In the genomic region with DNA sequence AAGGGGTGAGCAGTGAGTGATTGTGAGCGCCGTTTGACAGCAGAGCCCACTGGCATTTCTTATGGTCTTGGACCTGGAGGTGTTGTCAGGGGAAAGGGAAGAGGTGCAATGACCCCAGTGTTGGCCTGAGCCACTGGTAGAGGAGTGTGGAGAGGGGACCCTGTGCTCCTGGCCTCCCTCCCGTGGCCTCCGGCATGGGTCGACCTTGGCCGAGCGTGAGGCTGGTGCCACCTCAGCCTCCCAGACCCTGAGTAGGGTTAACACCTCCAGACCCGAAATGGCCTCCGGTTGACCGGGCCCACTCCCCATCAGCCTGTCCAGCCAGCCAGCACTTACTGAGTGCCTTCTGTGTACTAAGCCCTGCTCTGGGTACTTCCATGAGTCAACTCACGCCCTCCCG, we compare ENCODE assay signal across 21 cellular contexts. TPM values are rescaled to one million over a fixed set of nuclear protein-coding genes. Genes with fewer than 3 reads are reported as not detected.
"Had no signal": no experiment of that assay in that cellular context is flagged by ENCODE, and none has a peak within 500 bp of the region (broad histone marks: within the 10 kb centered on the region; RNA-seq: fewer than 3 reads in every experiment).

No MANE protein-coding gene starts in this region.

- H3K27ac Mint-ChIP-seq: activated CD4-positive, alpha-beta memory T cell treated with anti-CD3 and anti-CD28 coated beads, Interleukin-2, amount 10 ng/mL, durations not matched to agents 7 days and 5 days; activated CD4-positive, alpha-beta T cell treated with anti-CD3 and anti-CD28 coated beads, Interleukin-2, amount 10 ng/mL, durations not matched to agents 24 days and 14 days; activated T-cell treated with anti-CD3 and anti-CD28 coated beads, Interleukin-2, amount 50 U/mL, for 72 hours; progenitor cell of endocrine pancreas; stimulated activated naive CD8-positive, alpha-beta T cell treated with anti-CD3 and anti-CD28 coated beads, Interleukin-15, Interleukin-2, amounts not matched to agents 100 ng/mL and 50 ng/mL, for 24 hours; T-helper 17 cell had no signal

- ATAC-seq: activated CD4-positive, CD25-positive, alpha-beta regulatory T cell treated with anti-CD3 and anti-CD28 coated beads, Interleukin-2, amount 50 U/mL, for 24 hours; activated T-cell treated with anti-CD3 and anti-CD28 coated beads, Interleukin-2, amount 50 U/mL, for 72 hours; gastroesophageal sphincter; left colon; T-helper 17 cell had no signal

- H3K9me3 Mint-ChIP-seq: activated CD4-positive, alpha-beta memory T cell treated with anti-CD3 and anti-CD28 coated beads, Interleukin-2, amount 10 ng/mL, durations not matched to agents 7 days and 5 days; activated CD4-positive, alpha-beta T cell treated with anti-CD3 and anti-CD28 coated beads, Interleukin-2, amount 10 ng/mL, durations not matched to agents 24 days and 14 days; activated naive CD4-positive, alpha-beta T cell treated with anti-CD3 and anti-CD28 coated beads for 36 hours; activated T-cell treated with anti-CD3 and anti-CD28 coated beads, Interleukin-2, amount 50 U/mL, for 72 hours; nephron progenitor cell; stimulated activated naive CD8-positive, alpha-beta T cell treated with anti-CD3 and anti-CD28 coated beads, Interleukin-15, Interleukin-2, amounts not matched to agents 100 ng/mL and 50 ng/mL, for 24 hours had no signal

- FAIRE-seq: bronchial epithelial cell, keratinocyte, urothelium cell line had no signal

- H3K4me3 Mint-ChIP-seq: activated CD4-positive, alpha-beta memory T cell treated with anti-CD3 and anti-CD28 coated beads, Interleukin-2, amount 10 ng/mL, durations not matched to agents 7 days and 5 days; activated CD4-positive, alpha-beta T cell treated with anti-CD3 and anti-CD28 coated beads, Interleukin-2, amount 10 ng/mL, durations not matched to agents 24 days and 14 days; activated naive CD4-positive, alpha-beta T cell treated with anti-CD3 and anti-CD28 coated beads for 36 hours; activated T-cell treated with anti-CD3 and anti-CD28 coated beads, Interleukin-2, amount 50 U/mL, for 72 hours; nephron progenitor cell; stimulated activated naive CD8-positive, alpha-beta T cell treated with anti-CD3 and anti-CD28 coated beads, Interleukin-15, Interleukin-2, amounts not matched to agents 100 ng/mL and 50 ng/mL, for 24 hours; T-helper 17 cell had no signal

- H3K27me3 Mint-ChIP-seq: activated CD4-positive, alpha-beta memory T cell treated with anti-CD3 and anti-CD28 coated beads, Interleukin-2, amount 10 ng/mL, durations not matched to agents 7 days and 5 days; activated CD4-positive, alpha-beta T cell treated with anti-CD3 and anti-CD28 coated beads, Interleukin-2, amount 10 ng/mL, durations not matched to agents 24 days and 14 days; stimulated activated naive CD8-positive, alpha-beta T cell treated with anti-CD3 and anti-CD28 coated beads, Interleukin-15, Interleukin-2, amounts not matched to agents 100 ng/mL and 50 ng/mL, for 24 hours; T-helper 17 cell had no signal

- H3K4me1 Mint-ChIP-seq: activated CD4-positive, alpha-beta memory T cell treated with anti-CD3 and anti-CD28 coated beads, Interleukin-2, amount 10 ng/mL, durations not matched to agents 7 days and 5 days had no signal

- DNase-seq: activated CD4-positive, alpha-beta memory T cell treated with anti-CD3 and anti-CD28 coated beads, Interleukin-2, amount 10 ng/mL, durations not matched to agents 7 days and 5 days; activated CD4-positive, alpha-beta T cell treated with anti-CD3 and anti-CD28 coated beads, Interleukin-2, amount 10 ng/mL, durations not matched to agents 24 days and 14 days; activated effector memory CD4-positive, alpha-beta T cell treated with Interleukin-2 at 50 U/mL for 16 hours; activated naive CD4-positive, alpha-beta T cell treated with anti-CD3 and anti-CD28 coated beads for 36 hours; activated T-cell treated with anti-CD3 and anti-CD28 coated beads, Interleukin-2, amount 50 U/mL, for 72 hours; amygdala; colonic mucosa; left colon; mesenchymal stem cell; nephron progenitor cell; retina; stimulated activated CD4-positive, alpha-beta T cell treated with anti-CD3 and anti-CD28 coated beads, Interleukin-4, amount 100 ng/mL, for 24 hours; T-helper 17 cell; tibial artery had no signal

RNA-seq across cellular contexts. Expression of gene MCEMP1, which starts 10.3 kb away (rescaled TPM):
- polyA plus RNA-seq: keratinocyte had no signal

RNA-seq across cellular contexts. Expression of gene FCER2, which starts 14.8 kb away (rescaled TPM):
- polyA plus RNA-seq: keratinocyte had no signal

RNA-seq across cellular contexts. Expression of gene RETN, which starts 18.3 kb away (rescaled TPM):
- polyA plus RNA-seq: keratinocyte had no signal

RNA-seq across cellular contexts. Expression of gene CLEC4G, which starts 44.7 kb away (rescaled TPM):
- polyA plus RNA-seq: keratinocyte had no signal
